Comparison of ENCODE assay signal across 9 cellular contexts in genomic region chr3:152381881-152382295, GRCh38.
DNase-seq lines count a peak whose midpoint lies in the region; ATAC-seq, FAIRE-seq and TF ChIP-seq lines count a peak whose summit lies in the region.
"Had no signal": no experiment of that assay in that cellular context is flagged by ENCODE, and none has a peak within 500 bp of the region (broad histone marks: within the 10 kb centered on the region; RNA-seq: fewer than 3 reads in every experiment).

No MANE protein-coding gene starts in this region.

- TF ChIP-seq CTCF in GM06990 (IDR thresholded peaks at IDR 0.05; ENCODE audit: insufficient read depth, low read length, poor library complexity, severe bottlenecking) (no peak), cardiac fibroblast (IDR thresholded peaks at IDR 0.05; ENCODE audit: low read depth, low read length) (no peak), osteocyte (IDR thresholded peaks at IDR 0.05) (no peak), GM10266 (IDR thresholded peaks at IDR 0.05; ENCODE audit: control insufficient read depth, insufficient read depth, low read depth, missing control alignments) (no peak), omental fat pad (IDR thresholded peaks at IDR 0.05) (no peak)

- H3K36me3 ChIP-seq in GM06990 (ENCODE audit: control insufficient read depth, insufficient read depth, low read length) (no peaks in the 10 kb centered on the region; the same call in 1 of the 2 replicates), small intestine (ENCODE audit: control insufficient read depth in 2 of 2, insufficient read depth in 2 of 2, low read length in 2 of 2) (no peaks in the 10 kb centered on the region), H7 (replicated peaks; ENCODE audit: control insufficient read depth, insufficient read depth, low read length) (no peaks in the 10 kb centered on the region)

- no peaks in the 10 kb centered on the region for H3K27me3 Mint-ChIP-seq in osteocyte (ENCODE audit: unreplicated experiment)

- no peak for DNase-seq in GM06990 (ENCODE audit: extremely low read depth, insufficient read length)
- DNase-seq in cardiac fibroblast (ENCODE audit: low read depth in 2 of 2) = no peak
- DNase-seq in osteocyte (ENCODE audit: extremely low spot score, unreplicated experiment) = no peak
- DNase-seq in small intestine = no peak
- DNase-seq in H7 = no peak
- no peak for DNase-seq in GM10266 (ENCODE audit: extremely low spot score)
- DNase-seq in omental fat pad (ENCODE audit: low spot score) = no peak
- DNase-seq: stimulated activated CD8-positive, alpha-beta memory T cell treated with anti-CD3 and anti-CD28 coated beads, Interleukin-4, amount 100 ng/mL, for 48 hours had no signal

- H3K9me3 Mint-ChIP-seq in osteocyte (ENCODE audit: unreplicated experiment) = no peaks in the 10 kb centered on the region

- peaks cover 0 to 8% of the 10 kb centered on the region in 2 donors for H3K4me1 ChIP-seq in small intestine (ENCODE audit: control insufficient read depth in 2 of 2, insufficient read depth in 1 of 2, low read depth in 1 of 2, low read length in 1 of 2)

- H3K36me3 Mint-ChIP-seq in osteocyte (ENCODE audit: unreplicated experiment) = no peaks in the 10 kb centered on the region

- peak overlapping the region; percentile 78 for H3K4me3 Mint-ChIP-seq in osteocyte (ENCODE audit: unreplicated experiment)

- peak overlapping the region; percentile 98 for H3K27ac Mint-ChIP-seq in osteocyte (ENCODE audit: unreplicated experiment)

- H3K4me3 ChIP-seq in GM06990 (replicated peaks; ENCODE audit: low read depth, low read length) = peak overlapping the region; percentile 39
- peak overlapping the region; percentile 9 to 29 for H3K4me3 ChIP-seq in cardiac fibroblast (replicated peaks in 1 of 2; ENCODE audit: low read depth in 2 of 2, low read length in 2 of 2)
- H3K4me3 ChIP-seq in small intestine (ENCODE audit: low read depth in 1 of 2, low read length in 2 of 2) = no peak overlapping the region
- H3K4me3 ChIP-seq in H7 (ENCODE audit: insufficient read depth, low read depth, low read length) = no peak overlapping the region

- peaks cover 79% of the 10 kb centered on the region for H3K4me1 Mint-ChIP-seq in osteocyte (ENCODE audit: unreplicated experiment)

- no peaks in the 10 kb centered on the region for H3K27me3 ChIP-seq in GM06990 (replicated peaks; ENCODE audit: control insufficient read depth, insufficient read depth, low read length)
- no peaks in the 10 kb centered on the region for H3K27me3 ChIP-seq in small intestine (ENCODE audit: control insufficient read depth in 2 of 2, insufficient read depth in 2 of 2, low read length in 2 of 2)
- H3K27me3 ChIP-seq in H7 (ENCODE audit: control insufficient read depth, insufficient read depth, low read length) = no peaks in the 10 kb centered on the region

- FAIRE-seq in small intestine (lab: Jason Lieb, UNC) = no peak

- no peaks in the 10 kb centered on the region for H3K9me3 ChIP-seq in small intestine (ENCODE audit: control insufficient read depth, low read depth)

- no peak overlapping the region for H3K27ac ChIP-seq in small intestine (ENCODE audit: low read depth in 1 of 2, low read length in 1 of 2)

- WGBS in small intestine, 3 donors = 52 to 68% (median 58%) methylated on average over 2 of the region's 2 CpGs

- ATAC-seq in HG02642 (IDR thresholded peaks at IDR 0.05; ENCODE audit: poor library complexity, unreplicated experiment) (peak; percentile 35), omental fat pad (ENCODE audit: low FRiP score) (no peak)

Comparison
In these comparisons a context has a peak if more than half of its experiments do, and no peak if none do; other contexts are left out.
1. H3K4me3 ChIP-seq: peak in GM06990 (single experiment) and cardiac fibroblast (2 of 2); none in small intestine (0 of 2) and H7 (single experiment).